ENCODE assay signal across 21 cellular contexts in the genomic region with DNA sequence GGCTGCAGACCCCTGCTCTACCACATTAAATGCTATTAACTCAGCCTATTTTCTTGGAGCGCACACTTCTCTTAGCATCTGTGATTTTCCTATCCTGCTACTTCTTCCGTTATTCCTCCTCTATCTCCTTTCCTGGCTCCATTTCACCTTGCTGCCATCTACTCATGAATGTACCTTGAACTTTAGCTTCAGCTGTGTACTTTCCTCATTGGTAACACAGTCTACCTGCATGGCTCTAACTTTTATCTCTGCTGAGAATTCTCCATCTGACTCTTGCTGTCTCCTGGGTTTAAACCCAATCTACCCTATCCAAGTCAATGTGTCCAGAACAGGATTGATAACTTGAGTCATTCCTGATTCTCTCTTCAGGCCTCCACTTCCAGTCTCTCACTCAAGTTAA.
A peak's percentile ranks its signal among the peaks of the same experiment; 100 is the strongest.
DNase-seq lines count a peak whose midpoint lies in the region; ATAC-seq, FAIRE-seq and TF ChIP-seq lines count a peak whose summit lies in the region.
"Had no signal": no experiment of that assay in that cellular context is flagged by ENCODE, and none has a peak within 500 bp of the region (broad histone marks: within the 10 kb centered on the region; RNA-seq: fewer than 3 reads in every experiment).

No MANE protein-coding gene starts in this region.

- H4K20me1 ChIP-seq in HepG2 (ENCODE audit: insufficient read depth, low read length) (no peaks in the 10 kb centered on the region), K562 (replicated peaks; ENCODE audit: control insufficient read depth, insufficient read depth, low read length) (no peaks in the 10 kb centered on the region), MM.1S (ENCODE audit: insufficient read depth, low read length) (no peaks in the 10 kb centered on the region)
- H4K20me1 ChIP-seq: BLaER1 had no signal

- no peak for FAIRE-seq in HepG2 (lab: Jason Lieb, UNC)
- FAIRE-seq in K562 (lab: Jason Lieb, UNC), result no peak
- FAIRE-seq in small intestine (lab: Jason Lieb, UNC), result no peak
- FAIRE-seq: A204.1, GM12892, H1 had no signal

- TF ChIP-seq POLR2A in HepG2 (IDR thresholded peaks at IDR 0.05; ENCODE audit: insufficient read depth in 1 of 2, low read depth in 2 of 2, low read length in 2 of 2) (no peak), K562 (conservative IDR thresholded peaks at IDR 0.05) (no peak), right lobe of liver (IDR thresholded peaks at IDR 0.05) (no peak)

- H3K9me3 ChIP-seq in liver (ENCODE audit: control insufficient read depth in 4 of 4, low read length in 3 of 4) (no peaks in the 10 kb centered on the region), HepG2 (ENCODE audit: low read length) (no peaks in the 10 kb centered on the region), K562 (replicated peaks; ENCODE audit: control insufficient read depth, insufficient read depth, low read depth, low read length) (no peaks in the 10 kb centered on the region), right lobe of liver (no peaks in the 10 kb centered on the region), small intestine (ENCODE audit: control insufficient read depth, low read depth) (no peaks in the 10 kb centered on the region), MM.1S (replicated peaks; ENCODE audit: insufficient read depth, low read length) (no peaks in the 10 kb centered on the region), left ventricle myocardium inferior (replicated peaks) (no peaks in the 10 kb centered on the region)
- H3K9me3 ChIP-seq: BLaER1, Caco-2 had no signal

- no TSS peak for BruUV-seq in HepG2 (replicated peaks; lab: Mats Ljungman, UMichigan)
- no TSS peak for BruUV-seq in K562 (replicated peaks; lab: Mats Ljungman, UMichigan)

- no peaks in the 10 kb centered on the region for H3K79me2 ChIP-seq in HepG2 (ENCODE audit: insufficient read depth, low read length)
- no peaks in the 10 kb centered on the region for H3K79me2 ChIP-seq in K562 (ENCODE audit: control insufficient read depth, insufficient read depth, low read length)
- no peaks in the 10 kb centered on the region for H3K79me2 ChIP-seq in MM.1S (ENCODE audit: low read length)

- WGBS in liver, result 73% methylated on average over 2 of the region's 2 CpGs
- 51% methylated on average over 2 of the region's 2 CpGs for WGBS in HepG2 (ENCODE audit: low lambda C conversion rate)
- 64% methylated on average over 2 of the region's 2 CpGs for WGBS in K562 (ENCODE audit: insufficient coverage, low coverage, missing lambda C conversion rate)
- 57% methylated on average over 2 of the region's 2 CpGs for WGBS in right lobe of liver (ENCODE audit: insufficient coverage, low coverage, low lambda C conversion rate, missing lambda C conversion rate)
- 54 to 83% (median 63%) methylated on average over 2 of the region's 2 CpGs for WGBS in small intestine, 3 donors

- H3K27ac ChIP-seq in liver (ENCODE audit: low read depth in 1 of 2, low read length in 2 of 2) (no peak overlapping the region), HepG2 (ENCODE audit: extremely low read length, insufficient read depth, low read length) (no peak overlapping the region), K562 (ENCODE audit: extremely low read depth, low read depth, low read length) (no peak overlapping the region), right lobe of liver (no peak overlapping the region), small intestine (ENCODE audit: low read depth in 1 of 2, low read length in 1 of 2) (no peak overlapping the region), MM.1S (ENCODE audit: low read length) (no peak overlapping the region), left ventricle myocardium inferior (replicated peaks) (no peak overlapping the region)
- H3K27ac ChIP-seq: 22Rv1, BLaER1, C4-2B had no signal

- no peak overlapping the region for H3K4me3 ChIP-seq in liver (ENCODE audit: low read depth in 1 of 3, low read length in 3 of 3)
- no peak overlapping the region for H3K4me3 ChIP-seq in HepG2 (replicated peaks in 1 of 3; ENCODE audit: insufficient read depth in 1 of 3, low read depth in 2 of 3, low read length in 3 of 3)
- no peak overlapping the region for H3K4me3 ChIP-seq in K562
- H3K4me3 ChIP-seq in right lobe of liver, result no peak overlapping the region
- H3K4me3 ChIP-seq in small intestine (ENCODE audit: low read depth in 1 of 2, low read length in 2 of 2), result no peak overlapping the region
- H3K4me3 ChIP-seq in MM.1S (ENCODE audit: low read length), result no peak overlapping the region
- H3K4me3 ChIP-seq in left ventricle myocardium inferior, result no peak overlapping the region
- H3K4me3 ChIP-seq: BLaER1 had no signal

- in situ Hi-C loops in HepG2 (cut with HindIII; ENCODE audit: extremely low pct_ligation_motif_present, low pct_unique_long_range_greater_than_20kb), result no loop called here
- in situ Hi-C loops in K562 (cut with MboI), result no loop called here
- in situ Hi-C loops in GM13977 (cut with MboI; ENCODE audit: low pct_unique_long_range_greater_than_20kb, low sequenced_read_pairs, unreplicated experiment), result loop anchor here (25.0 kb wide), 1 partner anchor 121 kb away; no protein-coding TSS in a partner anchor

- TF ChIP-seq RAD21 in liver (IDR thresholded peaks at IDR 0.05), result no peak
- TF ChIP-seq RAD21 in HepG2 (CRISPR knock-in tag; IDR thresholded peaks at IDR 0.05), result no peak
- no peak for TF ChIP-seq RAD21 in K562 (CRISPR knock-in tag; conservative IDR thresholded peaks at IDR 0.05 in 1 of 2, IDR thresholded peaks at IDR 0.05 in 1 of 2)

- intact Hi-C loops in HepG2 (cut with micrococcal nuclease; ENCODE audit: unreplicated experiment) (no loop called here), K562 (cut with micrococcal nuclease) (no loop called here), right lobe of liver (cut with DNase I) (loop anchor here in 1 of 2 donors (10.0 kb wide), 1 partner anchor 119 kb away; no protein-coding TSS in a partner anchor), left ventricle myocardium inferior (cut with micrococcal nuclease) (no loop called here)

- H2AFZ ChIP-seq in HepG2 (ENCODE audit: low read length) (no peak overlapping the region), K562 (ENCODE audit: low read depth, low read length) (0 out of 2 replicates have a peak overlapping the region, but pooled peaks have one; percentile 6), MM.1S (ENCODE audit: low read length) (no peak overlapping the region)

- H3K9ac ChIP-seq in liver (ENCODE audit: low read depth in 1 of 2, low read length in 2 of 2), result no peak overlapping the region
- H3K9ac ChIP-seq in HepG2 (ENCODE audit: insufficient read depth, low read depth, low read length), result no peak overlapping the region
- H3K9ac ChIP-seq in K562 (ENCODE audit: insufficient read depth in 1 of 2, low read depth in 2 of 2, low read length in 2 of 2), result no peak overlapping the region
- H3K9ac ChIP-seq in MM.1S (ENCODE audit: low read length), result no peak overlapping the region
- H3K9ac ChIP-seq: BLaER1 had no signal

- TF ChIP-seq EP300 in HepG2 (IDR thresholded peaks at IDR 0.05; ENCODE audit: low read depth in 2 of 2, low read length in 2 of 2) (no peak), HepG2 (CRISPR knock-in tag; IDR thresholded peaks at IDR 0.05; ENCODE audit: borderline replicate concordance) (no peak), K562 (IDR thresholded peaks at IDR 0.05; ENCODE audit: low read length) (no peak)

- H3K9me2 ChIP-seq in MM.1S (replicated peaks; ENCODE audit: insufficient read depth, low read length), result no peaks in the 10 kb centered on the region

- no peaks in the 10 kb centered on the region for H3K9me1 ChIP-seq in K562 (ENCODE audit: control insufficient read depth, insufficient read depth, low read length)

- DNase-seq in HepG2 (ENCODE audit: low spot score), result no peak
- no peak for DNase-seq in K562 (ENCODE audit: extremely low read depth in 1 of 4, low spot score in 3 of 4)
- DNase-seq in right lobe of liver, result no peak
- DNase-seq in small intestine, result peak; percentile 48
- DNase-seq in MM.1S, result no peak
- DNase-seq in GM13977 (ENCODE audit: low spot score), result no peak
- no peak for DNase-seq in left ventricle myocardium inferior
- DNase-seq: Caco-2; CD4-positive, CD25-positive, alpha-beta regulatory T cell; CD8-positive, alpha-beta T cell; DMS153; DND-41; H7; HCEC 1CT had no signal

- no peaks in the 10 kb centered on the region for H3F3A ChIP-seq in MM.1S (ENCODE audit: insufficient read depth, low read length)

- H3K36me3 ChIP-seq in liver (ENCODE audit: control insufficient read depth in 4 of 4, insufficient read depth in 3 of 4, low read depth in 1 of 4, low read length in 3 of 4) (no peaks in the 10 kb centered on the region), HepG2 (replicated peaks in 1 of 2; ENCODE audit: control insufficient read depth in 1 of 2, insufficient read depth in 2 of 2, low read length in 2 of 2) (no peaks in the 10 kb centered on the region), K562 (ENCODE audit: control insufficient read depth, insufficient read depth, low read length) (no peaks in the 10 kb centered on the region), right lobe of liver (no peaks in the 10 kb centered on the region), small intestine (ENCODE audit: control insufficient read depth in 2 of 2, insufficient read depth in 2 of 2, low read length in 2 of 2) (no peaks in the 10 kb centered on the region), MM.1S (replicated peaks; ENCODE audit: insufficient read depth, low read length) (no peaks in the 10 kb centered on the region), left ventricle myocardium inferior (no peaks in the 10 kb centered on the region)
- H3K36me3 ChIP-seq: BLaER1 had no signal

- ATAC-seq in HepG2 (no peak), K562 (no peak), right lobe of liver (peak; percentile 38 to 52 (median 40))
- ATAC-seq: CD8-positive, alpha-beta T cell had no signal

- H3K4me2 ChIP-seq in HepG2 (ENCODE audit: low read depth, low read length) (no peak overlapping the region), K562 (ENCODE audit: insufficient read depth, low read length) (no peak overlapping the region), MM.1S (ENCODE audit: low read depth, low read length) (no peak overlapping the region)
- H3K4me2 ChIP-seq: BLaER1 had no signal

- H3K27me3 ChIP-seq in liver (ENCODE audit: control insufficient read depth in 4 of 4, insufficient read depth in 4 of 4, low read length in 3 of 4), result no peaks in the 10 kb centered on the region
- H3K27me3 ChIP-seq in HepG2 (ENCODE audit: control insufficient read depth in 1 of 2, insufficient read depth in 2 of 2, low read length in 2 of 2), result no peaks in the 10 kb centered on the region; a peak in 1 of 5 replicates
- H3K27me3 ChIP-seq in K562 (ENCODE audit: control insufficient read depth in 2 of 2, insufficient read depth in 2 of 2, low read length in 2 of 2), result peaks cover 0 to 10% of the 10 kb centered on the region in 2 experiments; a peak in 2 of 5 replicates
- H3K27me3 ChIP-seq in right lobe of liver, result no peaks in the 10 kb centered on the region
- H3K27me3 ChIP-seq in small intestine (ENCODE audit: control insufficient read depth in 2 of 2, insufficient read depth in 2 of 2, low read length in 2 of 2), result no peaks in the 10 kb centered on the region
- H3K27me3 ChIP-seq in MM.1S (replicated peaks; ENCODE audit: insufficient read depth, low read length), result no peaks in the 10 kb centered on the region
- no peaks in the 10 kb centered on the region for H3K27me3 ChIP-seq in left ventricle myocardium inferior (ENCODE audit: low read depth)
- H3K27me3 ChIP-seq: BLaER1 had no signal

- CTCF ChIA-PET in HepG2 (lab: Yijun Ruan, JAX; ENCODE audit: low intra/inter-chr PET ratio, low total read pairs), result no interaction called here
- CTCF ChIA-PET in K562 (lab: Yijun Ruan, JAX; ENCODE audit: low intra/inter-chr PET ratio), result no interaction called here

- POLR2A ChIA-PET in HepG2 (lab: Yijun Ruan, JAX), result no interaction called here
- POLR2A ChIA-PET in K562 (lab: Yijun Ruan, JAX), result no interaction called here

- H3K4me1 ChIP-seq in liver (ENCODE audit: control insufficient read depth in 4 of 4, insufficient read depth in 4 of 4, low read length in 3 of 4) (no peaks in the 10 kb centered on the region), HepG2 (ENCODE audit: insufficient read depth, low read length) (no peaks in the 10 kb centered on the region), K562 (replicated peaks in 1 of 2; ENCODE audit: control insufficient read depth in 2 of 2, insufficient read depth in 2 of 2, low read length in 2 of 2) (no peaks in the 10 kb centered on the region), right lobe of liver (no peaks in the 10 kb centered on the region), small intestine (ENCODE audit: control insufficient read depth in 2 of 2, insufficient read depth in 1 of 2, low read depth in 1 of 2, low read length in 1 of 2) (no peaks in the 10 kb centered on the region), MM.1S (ENCODE audit: low read length) (no peaks in the 10 kb centered on the region), left ventricle myocardium inferior (no peaks in the 10 kb centered on the region)
- H3K4me1 ChIP-seq: BLaER1, Caco-2 had no signal

- no peak for TF ChIP-seq CTCF in liver (IDR thresholded peaks at IDR 0.05; ENCODE audit: low read depth, low read length, missing input control)
- no peak for TF ChIP-seq CTCF in HepG2 (CRISPR knock-in tag; IDR thresholded peaks at IDR 0.05)
- TF ChIP-seq CTCF in K562 (IDR thresholded peaks at IDR 0.05 in 2 of 3, conservative IDR thresholded peaks at IDR 0.05 in 1 of 3; ENCODE audit: insufficient read depth in 2 of 3, low read depth in 1 of 3, low read length in 3 of 3), result no peak
- no peak for TF ChIP-seq CTCF in right lobe of liver (IDR thresholded peaks at IDR 0.05)
- no peak for TF ChIP-seq CTCF in MM.1S (IDR thresholded peaks at IDR 0.05; ENCODE audit: low read length)
- no peak for TF ChIP-seq CTCF in GM13977 (IDR thresholded peaks at IDR 0.05; ENCODE audit: extremely low read depth, insufficient read depth, missing control alignments)
- no peak for TF ChIP-seq CTCF in left ventricle myocardium inferior (IDR thresholded peaks at IDR 0.05; ENCODE audit: borderline replicate concordance)

Comparison
In these comparisons a context has a peak if more than half of its experiments do, and no peak if none do; other contexts are left out.
1. ATAC-seq: peak in right lobe of liver (4 of 4); none in HepG2 (single experiment) and K562 (single experiment).